ENCODE assay signal across 10 cellular contexts in genomic region chrX:85243155-85243554, GRCh38. TPM values are rescaled to one million over a fixed set of nuclear protein-coding genes. Genes with fewer than 3 reads are reported as not detected.
DNase-seq lines count a peak whose midpoint lies in the region; ATAC-seq, FAIRE-seq and TF ChIP-seq lines count a peak whose summit lies in the region.
"Had no signal": no experiment of that assay in that cellular context is flagged by ENCODE, and none has a peak within 500 bp of the region (broad histone marks: within the 10 kb centered on the region; RNA-seq: fewer than 3 reads in every experiment).

No MANE protein-coding gene starts in this region.

- dilution Hi-C loops in endothelial cell of umbilical vein (cut with MboI; ENCODE audit: extremely low pct_ligation_motif_present, low sequenced_read_pairs), result no loop called here

- no peaks in the 10 kb centered on the region for H3K9me3 ChIP-seq in endothelial cell of umbilical vein (replicated peaks; ENCODE audit: control insufficient read depth, insufficient read depth, low read length)
- H3K9me3 ChIP-seq: transverse colon had no signal

- FAIRE-seq in endothelial cell of umbilical vein (lab: Jason Lieb, UNC), result no peak

- H3K9ac ChIP-seq in endothelial cell of umbilical vein (replicated peaks; ENCODE audit: extremely low read depth, insufficient read depth, low read length), result peak overlapping the region; percentile 16

- no peak for TF ChIP-seq CTCF in endothelial cell of umbilical vein (IDR thresholded peaks at IDR 0.05; ENCODE audit: extremely low read depth in 1 of 2, insufficient read depth in 1 of 2, low read depth in 1 of 2, low read length in 2 of 2)

- H3K4me2 ChIP-seq in endothelial cell of umbilical vein (ENCODE audit: insufficient read depth, low read length), result peak overlapping the region; percentile 62

- ATAC-seq in HG02938 (IDR thresholded peaks at IDR 0.05; ENCODE audit: unreplicated experiment) (no peak), GM21381 (IDR thresholded peaks at IDR 0.05; ENCODE audit: unreplicated experiment) (no peak)

- no peaks in the 10 kb centered on the region for H4K20me1 ChIP-seq in endothelial cell of umbilical vein (replicated peaks; ENCODE audit: control insufficient read depth, extremely low read depth, insufficient read depth, low read length)

- H2AFZ ChIP-seq in endothelial cell of umbilical vein (ENCODE audit: low read depth, low read length), result no peak overlapping the region

- POLR2A ChIA-PET in endothelial cell of umbilical vein (lab: Charles Lee), result no interaction called here

- TF ChIP-seq POLR2A in endothelial cell of umbilical vein (IDR thresholded peaks at IDR 0.05; ENCODE audit: low read depth, low read length), result no peak

- CTCF ChIA-PET in endothelial cell of umbilical vein (lab: Charles Lee), result no interaction called here

- no peak overlapping the region for H3K27ac ChIP-seq in endothelial cell of umbilical vein (ENCODE audit: insufficient read depth, low read depth, low read length)

- H3K4me3 ChIP-seq in endothelial cell of umbilical vein (replicated peaks in 1 of 3; ENCODE audit: insufficient read depth in 1 of 3, low read depth in 1 of 3, low read length in 3 of 3), result peak overlapping the region in 1 of 3 experiments; percentile 33

- intact Hi-C loops in endothelial cell of umbilical vein (cut with micrococcal nuclease), result no loop called here

- H3K27me3 ChIP-seq in endothelial cell of umbilical vein (ENCODE audit: control insufficient read depth in 2 of 2, insufficient read depth in 2 of 2, low read length in 2 of 2), result no peaks in the 10 kb centered on the region
- H3K27me3 ChIP-seq: transverse colon had no signal

- no peaks in the 10 kb centered on the region for H3K9me1 ChIP-seq in endothelial cell of umbilical vein (replicated peaks; ENCODE audit: control insufficient read depth, extremely low read depth, insufficient read depth, low read length)

- H3K36me3 ChIP-seq in endothelial cell of umbilical vein (ENCODE audit: control insufficient read depth in 2 of 2, extremely low read depth in 1 of 2, insufficient read depth in 2 of 2, low read length in 2 of 2), result no peaks in the 10 kb centered on the region
- H3K36me3 ChIP-seq: transverse colon had no signal

- no peaks in the 10 kb centered on the region for H3K79me2 ChIP-seq in endothelial cell of umbilical vein (ENCODE audit: control insufficient read depth, insufficient read depth, low read length)

- no TSS peak for BruUV-seq in endothelial cell of umbilical vein (replicated peaks; lab: Mats Ljungman, UMichigan)

- peak; percentile 7 for DNase-seq in NCI-H2227 treated with DMSO at 0.1 percent for 48 hours (lab: John Stamatoyannopoulos, UW)
- DNase-seq in NCI-H2227 (lab: John Stamatoyannopoulos, UW; ENCODE audit: unreplicated experiment), result no peak
- peak; percentile 24 for DNase-seq in NCI-H526 treated with DMSO at 0.1 percent for 48 hours (lab: John Stamatoyannopoulos, UW)
- DNase-seq in endothelial cell of umbilical vein (ENCODE audit: low read depth, low spot score), result no peak
- DNase-seq in putamen (ENCODE audit: low spot score), result peak; percentile 0
- no peak for DNase-seq in NK-92 treated with Interleukin-12 subunit alpha and Interleukin-12 subunit beta, amount 100 ng/mL, for 24 hours (lab: John Stamatoyannopoulos, UW)

- no peaks in the 10 kb centered on the region for H3K4me1 ChIP-seq in endothelial cell of umbilical vein (ENCODE audit: control insufficient read depth, extremely low read depth, insufficient read depth, low read length)

TF ChIP-seq in endothelial cell of umbilical vein, 7 proteins besides CTCF, POLR2A, EP300 and RAD21:
- TF ChIP-seq JUN (IDR thresholded peaks at IDR 0.05; ENCODE audit: borderline replicate concordance, insufficient read depth, insufficient read length, low read depth) (no peak), GATA2 (IDR thresholded peaks at IDR 0.05; ENCODE audit: insufficient read depth, insufficient read length, low read depth, low read length) (no peak), EZH2 (IDR thresholded peaks at IDR 0.05; ENCODE audit: borderline replicate concordance, low read depth, low read length, severe bottlenecking) (no peak), FOS (IDR thresholded peaks at IDR 0.05; ENCODE audit: borderline replicate concordance, insufficient read depth, low read length) (no peak), POLR2AphosphoS5 (IDR thresholded peaks at IDR 0.05; ENCODE audit: insufficient read depth, low read depth, low read length) (no peak), MAX (IDR thresholded peaks at IDR 0.05; ENCODE audit: insufficient read depth, insufficient read length) (no peak), MYC (IDR thresholded peaks at IDR 0.05; ENCODE audit: low read depth, low read length) (no peak)

RNA-seq across cellular contexts. Expression of gene SATL1, which starts 0.4 kb away (rescaled TPM):
- not detected in 2 replicates for total RNA-seq in endothelial cell of umbilical vein
- not detected in 2 replicates for polyA plus RNA-seq in endothelial cell of umbilical vein
- polyA plus RNA-seq in endothelial cell of umbilical vein (2011; cell fraction: cytosol; rRNA removed), result not detected in 2 replicates
- not detected in 2 replicates for polyA plus RNA-seq in endothelial cell of umbilical vein (2011; cell fraction: nucleus; rRNA removed)
- not detected in 2 replicates for polyA plus RNA-seq in endothelial cell of umbilical vein (2012)
- polyA minus RNA-seq in endothelial cell of umbilical vein, result not detected in 2 replicates
- not detected for polyA minus RNA-seq in endothelial cell of umbilical vein (2011; cell fraction: cytosol; rRNA and poly(A)+ RNA removed)
- not detected in 2 replicates for polyA minus RNA-seq in endothelial cell of umbilical vein (2011; cell fraction: nucleus; rRNA and poly(A)+ RNA removed)
- polyA plus RNA-seq: adipose tissue had no signal

RNA-seq across cellular contexts. Expression of gene ZNF711, which starts 0.6 kb away (rescaled TPM):
- total RNA-seq in endothelial cell of umbilical vein, result 5.0 and 5.2 TPM in 2 replicates
- polyA plus RNA-seq in endothelial cell of umbilical vein, result 1.3 and 2.2 TPM in 2 replicates
- 1.4 and 1.7 TPM in 2 replicates for polyA plus RNA-seq in endothelial cell of umbilical vein (2011; cell fraction: cytosol; rRNA removed)
- 14.8 and 17.2 TPM in 2 replicates for polyA plus RNA-seq in endothelial cell of umbilical vein (2011; cell fraction: nucleus; rRNA removed)
- polyA plus RNA-seq in endothelial cell of umbilical vein (2012), result 1.1 and 1.6 TPM in 2 replicates
- polyA minus RNA-seq in endothelial cell of umbilical vein, result 3.4 and 4.3 TPM in 2 replicates
- not detected for polyA minus RNA-seq in endothelial cell of umbilical vein (2011; cell fraction: cytosol; rRNA and poly(A)+ RNA removed)
- polyA minus RNA-seq in endothelial cell of umbilical vein (2011; cell fraction: nucleus; rRNA and poly(A)+ RNA removed), result 3.8 and 4.9 TPM in 2 replicates

Comparison
In these comparisons a context has a peak if more than half of its experiments do, and no peak if none do; other contexts are left out.
1. DNase-seq: peak in NCI-H2227 treated with DMSO at 0.1 percent for 48 hours (single experiment), NCI-H526 treated with DMSO at 0.1 percent for 48 hours (single experiment) and putamen (single experiment); none in NCI-H2227 (single experiment), endothelial cell of umbilical vein (single experiment) and NK-92 treated with Interleukin-12 subunit alpha and Interleukin-12 subunit beta, amount 100 ng/mL, for 24 hours (single experiment).